ENCODE assay signal across 12 cellular contexts in the genomic region with DNA sequence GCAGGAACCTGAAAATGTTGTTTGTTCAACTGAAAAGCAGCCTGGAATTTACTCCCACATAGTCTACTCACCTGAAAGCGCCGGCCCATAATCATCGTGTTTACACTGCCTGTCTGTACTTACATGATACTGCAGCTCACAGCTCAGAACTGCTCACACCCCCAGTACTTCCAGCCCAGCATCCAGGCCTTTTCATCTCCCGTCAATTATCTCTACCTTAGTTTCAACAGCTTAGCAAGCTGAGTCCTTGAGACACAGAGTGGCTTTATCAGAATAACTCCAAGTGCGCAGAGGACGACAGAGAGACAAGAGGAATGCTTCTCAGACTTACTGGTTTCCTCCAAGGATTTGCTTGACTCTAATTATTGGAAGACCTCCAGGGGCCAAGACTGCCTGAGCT.
A peak's percentile ranks its signal among the peaks of the same experiment; 100 is the strongest.
DNase-seq lines count a peak whose midpoint lies in the region; ATAC-seq and TF ChIP-seq lines count a peak whose summit lies in the region.
"Had no signal": no experiment of that assay in that cellular context is flagged by ENCODE, and none has a peak within 500 bp of the region (broad histone marks: within the 10 kb centered on the region; RNA-seq: fewer than 3 reads in every experiment).

No MANE protein-coding gene starts in this region.

- CTCF ChIA-PET in MCF 10A (lab: Yijun Ruan, JAX): interaction anchor here (0.5 to 1.8 kb wide), 4 partner anchors 10 to 467 kb away, joined by 3 to 5 read pairs (median 3); no protein-coding TSS in a partner anchor

- no peak for TF ChIP-seq POLR2A in breast epithelium (IDR thresholded peaks at IDR 0.05)
- TF ChIP-seq POLR2A in upper lobe of left lung (IDR thresholded peaks at IDR 0.05): no peak

- no TSS peak for BruUV-seq in MCF 10A (replicated peaks; lab: Mats Ljungman, UMichigan)

- DNase-seq in MCF 10A (ENCODE audit: unreplicated experiment): peak; percentile 60
- no peak for DNase-seq in breast epithelium (ENCODE audit: low spot score in 2 of 2)
- DNase-seq in amniotic epithelial cell (ENCODE audit: low read depth): peak; percentile 61
- DNase-seq in lower lobe of right lung: no peak
- no peak for DNase-seq in upper lobe of left lung
- DNase-seq in NCI-H2107 treated with DMSO at 0.1 percent for 48 hours (lab: John Stamatoyannopoulos, UW; ENCODE audit: unreplicated experiment): no peak
- no peak for DNase-seq in OCI-M1 (lab: John Stamatoyannopoulos, UW)
- DNase-seq: activated T-cell treated with anti-CD3 and anti-CD28 coated beads for 4 hours, DND-41, uterus had no signal

- H3K36me3 Mint-ChIP-seq in MCF 10A (ENCODE audit: insufficient read depth, unreplicated experiment): no peaks in the 10 kb centered on the region

- H3K36me3 ChIP-seq in breast epithelium (no peaks in the 10 kb centered on the region), lower lobe of right lung (no peaks in the 10 kb centered on the region), upper lobe of left lung (no peaks in the 10 kb centered on the region)
- H3K36me3 ChIP-seq: uterus had no signal

- no peaks in the 10 kb centered on the region for H3K4me1 ChIP-seq in breast epithelium
- no peaks in the 10 kb centered on the region for H3K4me1 ChIP-seq in lower lobe of right lung
- no peaks in the 10 kb centered on the region for H3K4me1 ChIP-seq in upper lobe of left lung
- H3K4me1 ChIP-seq: uterus had no signal

- peak overlapping the region; percentile 15 for H3K4me3 Mint-ChIP-seq in MCF 10A (ENCODE audit: unreplicated experiment)

- 67 to 74% methylated on average over 6 of the region's 6 CpGs for WGBS in upper lobe of left lung, 2 donors

- no peak for TF ChIP-seq EP300 in upper lobe of left lung (IDR thresholded peaks at IDR 0.05)

- no peak overlapping the region for H3K27ac ChIP-seq in breast epithelium
- H3K27ac ChIP-seq in lower lobe of right lung: no peak overlapping the region
- no peak overlapping the region for H3K27ac ChIP-seq in upper lobe of left lung
- H3K27ac ChIP-seq: KMS-11, uterus had no signal

- no peaks in the 10 kb centered on the region for H3K27me3 ChIP-seq in breast epithelium
- no peaks in the 10 kb centered on the region for H3K27me3 ChIP-seq in lower lobe of right lung (ENCODE audit: low read depth)
- H3K27me3 ChIP-seq in upper lobe of left lung: no peaks in the 10 kb centered on the region
- H3K27me3 ChIP-seq: uterus had no signal

- intact Hi-C loops in MCF 10A (cut with micrococcal nuclease): no loop called here
- intact Hi-C loops in breast epithelium (cut with DNase I; ENCODE audit: low total_unique reads): no loop called here
- intact Hi-C loops in lower lobe of right lung (cut with DNase I): no loop called here

- peaks cover 16% of the 10 kb centered on the region for H3K4me1 Mint-ChIP-seq in MCF 10A (ENCODE audit: insufficient read depth, unreplicated experiment)

- POLR2A ChIA-PET in MCF 10A (lab: Yijun Ruan, JAX): interaction anchor here (0.6 to 2.5 kb wide), 7 partner anchors 10 to 492 kb away, joined by 3 to 20 read pairs (median 3); no protein-coding TSS in a partner anchor

- H3K9me3 Mint-ChIP-seq in MCF 10A (ENCODE audit: unreplicated experiment): no peaks in the 10 kb centered on the region

- no peak overlapping the region for H3K4me3 ChIP-seq in breast epithelium
- no peak overlapping the region for H3K4me3 ChIP-seq in lower lobe of right lung
- H3K4me3 ChIP-seq in upper lobe of left lung: no peak overlapping the region
- H3K4me3 ChIP-seq: uterus had no signal

- peak overlapping the region; percentile 65 for H3K27ac Mint-ChIP-seq in MCF 10A (ENCODE audit: low read depth, unreplicated experiment)

- TF ChIP-seq CTCF in MCF 10A (IDR thresholded peaks at IDR 0.05; ENCODE audit: unreplicated experiment) (no peak), breast epithelium (IDR thresholded peaks at IDR 0.05) (no peak), lower lobe of right lung (IDR thresholded peaks at IDR 0.05) (no peak), upper lobe of left lung (IDR thresholded peaks at IDR 0.05) (no peak)

- no peaks in the 10 kb centered on the region for H3K9me3 ChIP-seq in breast epithelium
- H3K9me3 ChIP-seq in lower lobe of right lung: no peaks in the 10 kb centered on the region
- H3K9me3 ChIP-seq in upper lobe of left lung: no peaks in the 10 kb centered on the region
- H3K9me3 ChIP-seq: uterus had no signal

- H3K27me3 Mint-ChIP-seq in MCF 10A (ENCODE audit: insufficient read depth, unreplicated experiment): no peaks in the 10 kb centered on the region

- ATAC-seq in lower lobe of right lung: peak; percentile 64 to 88
- ATAC-seq in upper lobe of left lung (ENCODE audit: low FRiP score in 2 of 2): peak; percentile 43 to 48
- ATAC-seq in GM19351 (IDR thresholded peaks at IDR 0.05; ENCODE audit: unreplicated experiment): no peak

Comparison
In these comparisons a context has a peak if more than half of its experiments do, and no peak if none do; other contexts are left out.
1. DNase-seq: peak in MCF 10A (single experiment) and amniotic epithelial cell (single experiment); none in breast epithelium (0 of 2), lower lobe of right lung (single experiment), upper lobe of left lung (0 of 2), NCI-H2107 treated with DMSO at 0.1 percent for 48 hours (single experiment) and OCI-M1 (single experiment).